In genomic region chrX:119234931-119235555, GRCh38 we compare ENCODE assay signal across 9 cellular contexts. TPM values are rescaled to one million over a fixed set of nuclear protein-coding genes. Genes with fewer than 3 reads are reported as not detected.
DNase-seq lines count a peak whose midpoint lies in the region; ATAC-seq and TF ChIP-seq lines count a peak whose summit lies in the region.
"Had no signal": no experiment of that assay in that cellular context is flagged by ENCODE, and none has a peak within 500 bp of the region (broad histone marks: within the 10 kb centered on the region; RNA-seq: fewer than 3 reads in every experiment).

No MANE protein-coding gene starts in this region.

- POLR2A ChIA-PET in CD4-positive, alpha-beta T cell (lab: Charles Lee) = interaction anchor here (0.7 to 1.0 kb wide), 2 partner anchors 14 to 1178 kb away, joined by 3 read pairs; no protein-coding TSS in a partner anchor

- H3K4me3 Mint-ChIP-seq in CD4-positive, alpha-beta T cell = peak overlapping the region; percentile 92
- H3K4me3 Mint-ChIP-seq in endodermal cell (peak overlapping the region; percentile 90), nephron progenitor cell (peak overlapping the region; percentile 94)

- H3K9me3 Mint-ChIP-seq in CD4-positive, alpha-beta T cell = no peaks in the 10 kb centered on the region
- H3K9me3 Mint-ChIP-seq in endodermal cell = peaks cover 42% of the 10 kb centered on the region
- peaks cover 30% of the 10 kb centered on the region for H3K9me3 Mint-ChIP-seq in nephron progenitor cell

- peaks cover 10% of the 10 kb centered on the region for H3K36me3 Mint-ChIP-seq in CD4-positive, alpha-beta T cell (ENCODE audit: low read depth)
- no peaks in the 10 kb centered on the region for H3K36me3 Mint-ChIP-seq in endodermal cell (ENCODE audit: low read depth)
- peaks cover 5% of the 10 kb centered on the region for H3K36me3 Mint-ChIP-seq in nephron progenitor cell (ENCODE audit: low read depth)

- H3K27ac ChIP-seq in CD4-positive, alpha-beta T cell (ENCODE audit: low read depth, low read length) = no peak overlapping the region
- peak overlapping the region; percentile 85 for H3K27ac ChIP-seq in endodermal cell (ENCODE audit: low read depth, low read length)

- peak overlapping the region; percentile 91; the same call in 1 of the 2 replicates for H2AFZ ChIP-seq in Loucy (ENCODE audit: low read length)

- peaks cover 18% of the 10 kb centered on the region for H3K4me1 ChIP-seq in Loucy (ENCODE audit: insufficient read depth, low read length, poor library complexity, severe bottlenecking)
- H3K4me1 ChIP-seq in endodermal cell (ENCODE audit: control insufficient read depth, insufficient read depth, low read length) = no peaks in the 10 kb centered on the region

- H3K9me2 ChIP-seq in Loucy (replicated peaks; ENCODE audit: low read depth, low read length) = no peaks in the 10 kb centered on the region

- peaks cover 28% of the 10 kb centered on the region for H3K4me1 Mint-ChIP-seq in CD4-positive, alpha-beta T cell (ENCODE audit: low read depth)
- H3K4me1 Mint-ChIP-seq in endodermal cell = peaks cover 12% of the 10 kb centered on the region
- H3K4me1 Mint-ChIP-seq in nephron progenitor cell = peaks cover 33% of the 10 kb centered on the region

- H3K27me3 ChIP-seq in CD4-positive, alpha-beta T cell (ENCODE audit: control insufficient read depth, insufficient read depth, low read length) = no peaks in the 10 kb centered on the region
- H3K27me3 ChIP-seq in Loucy (ENCODE audit: insufficient read depth, low read length, poor library complexity, severe bottlenecking) (no peaks in the 10 kb centered on the region), endodermal cell (ENCODE audit: control insufficient read depth, insufficient read depth, low read length, poor library complexity, severe bottlenecking) (no peaks in the 10 kb centered on the region)

- 30 to 80% methylated on average over 1 to 10 of the region's 10 CpGs for WGBS in endodermal cell (ENCODE audit: insufficient coverage in 1 of 2, insufficient read length in 1 of 2), 2 experiments

- peaks cover 28% of the 10 kb centered on the region for H4K20me1 ChIP-seq in Loucy (ENCODE audit: insufficient read depth, low read length, poor library complexity, severe bottlenecking)

- no peak for ATAC-seq in CD4-positive, alpha-beta T cell (ENCODE audit: poor library complexity)
- ATAC-seq in HG03521 (IDR thresholded peaks at IDR 0.05; ENCODE audit: unreplicated experiment) = no peak
- no peak for ATAC-seq in HG02981 (IDR thresholded peaks at IDR 0.05; ENCODE audit: unreplicated experiment)
- no peak for ATAC-seq in HG03520 (IDR thresholded peaks at IDR 0.05; ENCODE audit: unreplicated experiment)

- H3K4me3 ChIP-seq in Loucy (ENCODE audit: low read length, poor library complexity, severe bottlenecking) (peak overlapping the region; percentile 93), endodermal cell (ENCODE audit: low read length) (peak overlapping the region; percentile 94)

- no peaks in the 10 kb centered on the region for H3K36me3 ChIP-seq in Loucy (ENCODE audit: insufficient read depth, low read length)
- peaks cover 1% of the 10 kb centered on the region for H3K36me3 ChIP-seq in endodermal cell (ENCODE audit: control insufficient read depth, insufficient read depth, low read length)

- peak overlapping the region; percentile 57 for H3K27ac Mint-ChIP-seq in CD4-positive, alpha-beta T cell
- peak overlapping the region; percentile 91 for H3K27ac Mint-ChIP-seq in endodermal cell
- peak overlapping the region; percentile 96 for H3K27ac Mint-ChIP-seq in nephron progenitor cell

- no peak for TF ChIP-seq CTCF in CD4-positive, alpha-beta T cell (IDR thresholded peaks at IDR 0.05)
- TF ChIP-seq CTCF in Loucy (conservative IDR thresholded peaks at IDR 0.05; ENCODE audit: low read length) = no peak
- no peak for TF ChIP-seq CTCF in endodermal cell (conservative IDR thresholded peaks at IDR 0.05)
- TF ChIP-seq CTCF in nephron progenitor cell (IDR thresholded peaks at IDR 0.05) = no peak

- intact Hi-C loops in CD4-positive, alpha-beta T cell (cut with DNase I, micrococcal nuclease) = loop anchor here in 1 of 2 experiments (5.0 to 10.0 kb wide), 4 partner anchors 232 to 1397 kb away; partner anchors contain the start of genes C1GALT1C1, LONRF3, SLC25A5 and WDR44

- no peaks in the 10 kb centered on the region for H3F3A ChIP-seq in Loucy (ENCODE audit: low read depth)

- no peaks in the 10 kb centered on the region for H3K9me3 ChIP-seq in CD4-positive, alpha-beta T cell (ENCODE audit: control insufficient read depth, low read length)
- no peaks in the 10 kb centered on the region for H3K9me3 ChIP-seq in Loucy (ENCODE audit: insufficient read depth, low read depth, low read length)
- H3K9me3 ChIP-seq in endodermal cell (ENCODE audit: control insufficient read depth, low read length) = no peaks in the 10 kb centered on the region

- no peak for DNase-seq in CD4-positive, alpha-beta T cell
- DNase-seq in endodermal cell (peak; percentile 63), nephron progenitor cell (peak; percentile 5), H4 (ENCODE audit: low spot score) (no peak)
- DNase-seq: GF-D8 had no signal

- H3K4me2 ChIP-seq in Loucy (ENCODE audit: low read depth, low read length, poor library complexity, severe bottlenecking) = peak overlapping the region; percentile 80

- H3K79me2 ChIP-seq in Loucy (ENCODE audit: insufficient read depth, low read length) = peaks cover 36% of the 10 kb centered on the region

- no peaks in the 10 kb centered on the region for H3K27me3 Mint-ChIP-seq in CD4-positive, alpha-beta T cell
- no peaks in the 10 kb centered on the region for H3K27me3 Mint-ChIP-seq in endodermal cell (ENCODE audit: insufficient read depth)
- H3K27me3 Mint-ChIP-seq in nephron progenitor cell (ENCODE audit: low read depth, poor library complexity) = no peaks in the 10 kb centered on the region

- CTCF ChIA-PET in CD4-positive, alpha-beta T cell (lab: Charles Lee) = no interaction called here

- peak overlapping the region; percentile 53 for H3K9ac ChIP-seq in Loucy (ENCODE audit: low read depth, low read length, poor library complexity, severe bottlenecking)
- no peak overlapping the region for H3K9ac ChIP-seq in endodermal cell (ENCODE audit: extremely low read depth, low read length, poor library complexity, severe bottlenecking)

RNA-seq across cellular contexts. Expression of gene PGRMC1, which starts 1.0 kb away (rescaled TPM):
- 10 to 100 TPM; 14.9 to 16.0 TPM for total RNA-seq in CD4-positive, alpha-beta T cell
- 100 to 1,000 TPM; 108 to 115 TPM for total RNA-seq in endodermal cell
- 275 TPM for polyA plus RNA-seq in endodermal cell (2013, experiment 1 of 2)
- 271 TPM for polyA plus RNA-seq in endodermal cell (2013, experiment 2 of 2)
- 326 and 330 TPM in 2 replicates for total RNA-seq in H4 (2014; rRNA removed; shearing (Covaris generic))

Comparison
In these comparisons a context has a peak if more than half of its experiments do, and no peak if none do; other contexts are left out.
1. DNase-seq: peak in endodermal cell (single experiment) and nephron progenitor cell (single experiment); none in CD4-positive, alpha-beta T cell (0 of 10) and H4 (single experiment).
2. RNA of gene PGRMC1, which starts 1.0 kb away (total RNA-seq): 326 to 330 TPM in H4 and 108 to 115 TPM in endodermal cell; 14.9 to 16.0 TPM in CD4-positive, alpha-beta T cell; every median in the first group is over 4 times any median in the second.
3. Peak in every context shown above with its lines, with median percentiles within 50 percentile points of each other: H3K27ac Mint-ChIP-seq and H3K4me3 Mint-ChIP-seq.